8 cellular contexts compared by ENCODE assay signal in genomic region chr12:57935839-57936512, GRCh38. TPM values are rescaled to one million over a fixed set of nuclear protein-coding genes. Genes with fewer than 3 reads are reported as not detected.
DNase-seq lines count a peak whose midpoint lies in the region; ATAC-seq, FAIRE-seq and TF ChIP-seq lines count a peak whose summit lies in the region.

No MANE protein-coding gene starts in this region.

- peaks cover 44% of the 10 kb centered on the region for H3K4me1 Mint-ChIP-seq in brain

- peak; percentile 89 for DNase-seq in A172 (ENCODE audit: low spot score)
- DNase-seq in NCI-H2107 (lab: John Stamatoyannopoulos, UW) = peak; percentile 69
- peak; percentile 67 for DNase-seq in skeletal muscle cell (ENCODE audit: low read depth)

- peak; percentile 83 for FAIRE-seq in TTC549 (lab: Jason Lieb, UNC)

- peak overlapping the region; percentile 92 to 98 (median 95) for H3K27ac Mint-ChIP-seq in brain

- peak; percentile 78 for TF ChIP-seq POLR2A in GM18526 (IDR thresholded peaks at IDR 0.05; ENCODE audit: extremely low read depth, insufficient read length)

- TF ChIP-seq CTCF in brain (conservative IDR thresholded peaks at IDR 0.05) = no peak

- peaks cover 31% of the 10 kb centered on the region for H3K36me3 Mint-ChIP-seq in brain

- H3K4me3 Mint-ChIP-seq in brain = peak overlapping the region; percentile 95 to 99 (median 95)

- peaks cover 31% of the 10 kb centered on the region for H3K27me3 Mint-ChIP-seq in brain

- H3K9me3 Mint-ChIP-seq in brain = peaks cover 0 to 2% (median 0%) of the 10 kb centered on the region in 5 experiments

- ATAC-seq in HG03064 (IDR thresholded peaks at IDR 0.05; ENCODE audit: low read depth, unreplicated experiment) = peak; percentile 99

- H3K4me3 ChIP-seq in iPS-11a (ENCODE audit: low read depth, low read length) (peak overlapping the region; percentile 72), skeletal muscle cell (ENCODE audit: low read depth, low read length) (peak overlapping the region; percentile 67)

RNA-seq across cellular contexts. Expression of gene ATP23, which starts 5.4 kb away (rescaled TPM):
- 15.7 and 17.7 TPM in 2 replicates for total RNA-seq in A172 (2014; rRNA removed; shearing (Covaris generic))
- 9.6 TPM for polyA plus RNA-seq in brain (ENCODE audit: insufficient read depth, low read depth, low replicate concordance)

Comparison
In these comparisons a context has a peak if more than half of its experiments do, and no peak if none do; other contexts are left out.
1. Peak in every context shown above with its lines: DNase-seq, ATAC-seq and H3K4me3 ChIP-seq.